Comparison of ENCODE assay signal across 23 cellular contexts in genomic region chr11:120659076-120659475, GRCh38.
"Had no signal": no experiment of that assay in that cellular context is flagged by ENCODE, and none has a peak within 500 bp of the region (broad histone marks: within the 10 kb centered on the region; RNA-seq: fewer than 3 reads in every experiment).

No MANE protein-coding gene starts in this region.

- H3K9me3 Mint-ChIP-seq: memory B cell; mesothelial cell of epicardium; naive B cell; nephron progenitor cell; stimulated activated memory B cell treated with anti-CD40 and anti-IgM and Interleukin-4, amounts not matched to agents 10 μg/mL and 1 μg/mL and 100 μg/mL, for 72 hours; stimulated activated naive CD8-positive, alpha-beta T cell treated with anti-CD3 and anti-CD28 coated beads, Interleukin-15, Interleukin-2, amounts not matched to agents 100 ng/mL and 50 ng/mL, for 24 hours had no signal

- H3K27ac Mint-ChIP-seq: memory B cell; mesothelial cell of epicardium; naive B cell; nephron progenitor cell; stimulated activated naive CD8-positive, alpha-beta T cell treated with anti-CD3 and anti-CD28 coated beads, Interleukin-15, Interleukin-2, amounts not matched to agents 100 ng/mL and 50 ng/mL, for 24 hours had no signal

- H3K9me3 ChIP-seq: gastrocnemius medialis, mucosa of descending colon, ovary, psoas muscle, sigmoid colon, thoracic aorta, tibial nerve, upper lobe of left lung, uterus had no signal

- H3K27ac ChIP-seq: dorsolateral prefrontal cortex, gastrocnemius medialis, ovary, psoas muscle, sigmoid colon, thoracic aorta, tibial nerve, upper lobe of left lung, uterus had no signal

- H3K4me1 ChIP-seq: gastrocnemius medialis, psoas muscle, sigmoid colon, tibial nerve, upper lobe of left lung, uterus had no signal

- H3K4me3 ChIP-seq: dorsolateral prefrontal cortex, gastrocnemius medialis, lung, mucosa of descending colon, ovary, psoas muscle, sigmoid colon, thoracic aorta, tibial nerve, upper lobe of left lung, uterus had no signal

- DNase-seq: dorsolateral prefrontal cortex; effector CD4-positive, alpha-beta T cell; gastrocnemius medialis; head of caudate nucleus; mucosa of descending colon; naive B cell; nephron progenitor cell; nucleus accumbens; ovary; posterior cingulate gyrus; psoas muscle; right cardiac atrium; sigmoid colon; stimulated activated CD4-positive, alpha-beta T cell treated with anti-CD3 and anti-CD28 coated beads, Interleukin-4, amount 100 ng/mL, for 4 hours; upper lobe of left lung; uterus had no signal

- H3K4me1 Mint-ChIP-seq: mesothelial cell of epicardium had no signal

- ATAC-seq: gastrocnemius medialis; mucosa of descending colon; psoas muscle; right cardiac atrium; stimulated activated memory B cell treated with anti-CD40 and anti-IgM and Interleukin-4, amounts not matched to agents 10 μg/mL and 1 μg/mL and 100 μg/mL, for 72 hours had no signal

- H3K27me3 ChIP-seq: gastrocnemius medialis, ovary, upper lobe of left lung, uterus had no signal

- H3K36me3 ChIP-seq: gastrocnemius medialis, ovary, sigmoid colon, thoracic aorta, tibial nerve, upper lobe of left lung, uterus had no signal

- H3K4me3 Mint-ChIP-seq: memory B cell; mesothelial cell of epicardium; naive B cell; nephron progenitor cell; stimulated activated memory B cell treated with anti-CD40 and anti-IgM and Interleukin-4, amounts not matched to agents 10 μg/mL and 1 μg/mL and 100 μg/mL, for 72 hours; stimulated activated naive CD8-positive, alpha-beta T cell treated with anti-CD3 and anti-CD28 coated beads, Interleukin-15, Interleukin-2, amounts not matched to agents 100 ng/mL and 50 ng/mL, for 24 hours had no signal

- H3K36me3 Mint-ChIP-seq: memory B cell; mesothelial cell of epicardium; naive B cell; stimulated activated memory B cell treated with anti-CD40 and anti-IgM and Interleukin-4, amounts not matched to agents 10 μg/mL and 1 μg/mL and 100 μg/mL, for 72 hours had no signal
